12 cellular contexts compared by ENCODE assay signal in the genomic region with DNA sequence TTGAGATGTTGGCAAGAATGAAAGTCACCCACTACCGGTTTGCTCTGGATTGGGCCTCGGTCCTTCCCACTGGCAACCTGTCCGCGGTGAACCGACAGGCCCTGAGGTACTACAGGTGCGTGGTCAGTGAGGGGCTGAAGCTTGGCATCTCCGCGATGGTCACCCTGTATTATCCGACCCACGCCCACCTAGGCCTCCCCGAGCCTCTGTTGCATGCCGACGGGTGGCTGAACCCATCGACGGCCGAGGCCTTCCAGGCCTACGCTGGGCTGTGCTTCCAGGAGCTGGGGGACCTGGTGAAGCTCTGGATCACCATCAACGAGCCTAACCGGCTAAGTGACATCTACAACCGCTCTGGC. TPM values are rescaled to one million over a fixed set of nuclear protein-coding genes. Genes with fewer than 3 reads are reported as not detected.
DNase-seq lines count a peak whose midpoint lies in the region; ATAC-seq and TF ChIP-seq lines count a peak whose summit lies in the region.
"Had no signal": no experiment of that assay in that cellular context is flagged by ENCODE, and none has a peak within 500 bp of the region (broad histone marks: within the 10 kb centered on the region; RNA-seq: fewer than 3 reads in every experiment).

No MANE protein-coding gene starts in this region.

- TF ChIP-seq CTCF in gastroesophageal sphincter (IDR thresholded peaks at IDR 0.05), result no peak
- TF ChIP-seq CTCF in retinal pigment epithelial cell (conservative IDR thresholded peaks at IDR 0.05; ENCODE audit: low read depth, low read length), result no peak
- TF ChIP-seq CTCF in GM10248 (IDR thresholded peaks at IDR 0.05; ENCODE audit: control extremely low read depth, extremely low read depth, low read depth, missing control alignments), result no peak

- POLR2A ChIA-PET in CD8-positive, alpha-beta memory T cell (lab: Charles Lee), result no interaction called here
- POLR2A ChIA-PET in GM10248 (lab: Yijun Ruan, JAX), result interaction anchor here (0.7 to 1.3 kb wide), 2 partner anchors 9 to 12 kb away, joined by 3 to 10 read pairs; partner anchors contain the start of genes LIAS and RPL9

- no peak overlapping the region for H3K27ac ChIP-seq in CD8-positive, alpha-beta memory T cell (ENCODE audit: low read depth, low read length)
- H3K27ac ChIP-seq in gastroesophageal sphincter, result peak overlapping the region in 1 of 4 donors; percentile 31

- peaks cover 9% of the 10 kb centered on the region for H3K4me1 ChIP-seq in CD8-positive, alpha-beta memory T cell (ENCODE audit: insufficient read depth, low read length)
- peaks cover 0 to 18% (median 5%) of the 10 kb centered on the region in 3 donors for H3K4me1 ChIP-seq in gastroesophageal sphincter

- CTCF ChIA-PET in CD8-positive, alpha-beta memory T cell (lab: Charles Lee), result interaction anchor here (1.9 kb wide), 1 partner anchor 12 kb away, joined by 5 read pairs; the partner anchor contains the start of genes LIAS and RPL9
- CTCF ChIA-PET in GM10248 (lab: Yijun Ruan, JAX), result interaction anchor here (0.7 to 3.6 kb wide), 4 partner anchors 9 to 40 kb away, joined by 3 to 7 read pairs (median 4); partner anchors contain the start of gene KLB

- no peak overlapping the region for H3K27ac Mint-ChIP-seq in CD8-positive, alpha-beta memory T cell
- H3K27ac Mint-ChIP-seq in activated T-helper 17 cell treated with anti-CD3 and anti-CD28 coated beads, Interleukin-2, amount 50 U/mL, for 72 hours, result no peak overlapping the region
- H3K27ac Mint-ChIP-seq: brain; T-helper 1 cell treated with Interleukin-12 subunit alpha and Interleukin-12 subunit beta and Interleukin-4 antibody, amounts not matched to agents 30 μg/mL and 1 μg/mL, for 36 hours had no signal

- peak overlapping the region; percentile 53 for H3K4me3 ChIP-seq in CD8-positive, alpha-beta memory T cell (ENCODE audit: low read length)
- H3K4me3 ChIP-seq in gastroesophageal sphincter (peak overlapping the region in 1 of 2 donors; percentile 50), retinal pigment epithelial cell (ENCODE audit: low read length) (peak overlapping the region; percentile 47)
- H3K4me3 ChIP-seq: MG63 had no signal

- TF ChIP-seq POLR2A in gastroesophageal sphincter (IDR thresholded peaks at IDR 0.05), result no peak

- no peaks in the 10 kb centered on the region for H3K9me3 ChIP-seq in CD8-positive, alpha-beta memory T cell (ENCODE audit: low read length)
- H3K9me3 ChIP-seq in gastroesophageal sphincter, result no peaks in the 10 kb centered on the region
- H3K9me3 ChIP-seq: MG63, pancreas had no signal

- H3K4me1 Mint-ChIP-seq in CD8-positive, alpha-beta memory T cell, result peaks cover 0 to 13% (median 2%) of the 10 kb centered on the region in 3 donors
- peaks cover 11% of the 10 kb centered on the region for H3K4me1 Mint-ChIP-seq in activated T-helper 17 cell treated with anti-CD3 and anti-CD28 coated beads, Interleukin-2, amount 50 U/mL, for 72 hours
- H3K4me1 Mint-ChIP-seq: brain had no signal

- H3K36me3 Mint-ChIP-seq in CD8-positive, alpha-beta memory T cell, result peaks cover 0 to 10% (median 3%) of the 10 kb centered on the region in 3 donors
- peaks cover 27% of the 10 kb centered on the region for H3K36me3 Mint-ChIP-seq in activated T-helper 17 cell treated with anti-CD3 and anti-CD28 coated beads, Interleukin-2, amount 50 U/mL, for 72 hours (ENCODE audit: low read depth)

- no peaks in the 10 kb centered on the region for H3K9me3 Mint-ChIP-seq in CD8-positive, alpha-beta memory T cell
- no peaks in the 10 kb centered on the region for H3K9me3 Mint-ChIP-seq in activated T-helper 17 cell treated with anti-CD3 and anti-CD28 coated beads, Interleukin-2, amount 50 U/mL, for 72 hours
- H3K9me3 Mint-ChIP-seq: brain; T-helper 1 cell treated with Interleukin-12 subunit alpha and Interleukin-12 subunit beta and Interleukin-4 antibody, amounts not matched to agents 30 μg/mL and 1 μg/mL, for 36 hours had no signal

- H3K4me3 Mint-ChIP-seq in CD8-positive, alpha-beta memory T cell, result peak overlapping the region in 3 of 7 donors; percentile 59 to 80 (median 78)
- peak overlapping the region; percentile 45 for H3K4me3 Mint-ChIP-seq in activated T-helper 17 cell treated with anti-CD3 and anti-CD28 coated beads, Interleukin-2, amount 50 U/mL, for 72 hours
- H3K4me3 Mint-ChIP-seq: brain had no signal

- H3K36me3 ChIP-seq in CD8-positive, alpha-beta memory T cell (ENCODE audit: insufficient read depth, low read length), result peaks cover 3% of the 10 kb centered on the region
- peaks cover 0 to 25% of the 10 kb centered on the region in 2 donors for H3K36me3 ChIP-seq in gastroesophageal sphincter

- H3K27me3 ChIP-seq in CD8-positive, alpha-beta memory T cell (ENCODE audit: insufficient read depth, low read length, poor library complexity, severe bottlenecking), result no peaks in the 10 kb centered on the region
- H3K27me3 ChIP-seq in gastroesophageal sphincter, result no peaks in the 10 kb centered on the region
- H3K27me3 ChIP-seq: MG63, pancreas had no signal

- no peaks in the 10 kb centered on the region for H3K27me3 Mint-ChIP-seq in CD8-positive, alpha-beta memory T cell
- H3K27me3 Mint-ChIP-seq in activated T-helper 17 cell treated with anti-CD3 and anti-CD28 coated beads, Interleukin-2, amount 50 U/mL, for 72 hours, result no peaks in the 10 kb centered on the region

- no peak for ATAC-seq in activated T-helper 17 cell treated with anti-CD3 and anti-CD28 coated beads, Interleukin-2, amount 50 U/mL, for 72 hours (replicated peaks)
- peak; percentile 10 for ATAC-seq in gastroesophageal sphincter
- no peak for ATAC-seq in GM19351 (IDR thresholded peaks at IDR 0.05; ENCODE audit: unreplicated experiment)
- ATAC-seq in HG02981 (IDR thresholded peaks at IDR 0.05; ENCODE audit: unreplicated experiment), result no peak

- WGBS in gastroesophageal sphincter (ENCODE audit: low coverage in 1 of 2), 2 donors, result 100% methylated on average over 1 of the region's 20 CpGs; no CpG with 5 or more reads in 1 of the 2 donors

- no peak for TF ChIP-seq EP300 in gastroesophageal sphincter (IDR thresholded peaks at IDR 0.05)

- DNase-seq in CD8-positive, alpha-beta memory T cell, result no peak
- DNase-seq in retinal pigment epithelial cell (ENCODE audit: low read depth) (no peak), GM10248 (ENCODE audit: extremely low spot score) (no peak), cortex of kidney (lab: John Stamatoyannopoulos, UW) (no peak)
- DNase-seq: MG63 had no signal

RNA-seq across cellular contexts. Expression of gene RPL9, which starts 12.3 kb away (rescaled TPM):
- 1,000 to 10,000 TPM; 1,627 to 1,651 TPM for total RNA-seq in CD8-positive, alpha-beta memory T cell
- 1,921 TPM for polyA plus RNA-seq in CD8-positive, alpha-beta memory T cell
- total RNA-seq in activated T-helper 17 cell treated with anti-CD3 and anti-CD28 coated beads, Interleukin-2, amount 50 U/mL, for 72 hours, result 1,000 to 10,000 TPM; 1,910 to 2,087 TPM
- total RNA-seq in gastroesophageal sphincter, result 1,000 to 10,000 TPM; 1,742 to 7,890 (median 5,202) TPM

RNA-seq across cellular contexts. Expression of gene LIAS, which starts 12.4 kb away (rescaled TPM):
- total RNA-seq in CD8-positive, alpha-beta memory T cell, result 10 to 100 TPM; 34.0 to 38.0 TPM
- polyA plus RNA-seq in CD8-positive, alpha-beta memory T cell, result 13.0 TPM
- total RNA-seq in activated T-helper 17 cell treated with anti-CD3 and anti-CD28 coated beads, Interleukin-2, amount 50 U/mL, for 72 hours, result 10 to 100 TPM; 22.5 to 24.3 TPM
- total RNA-seq in gastroesophageal sphincter, result 10 to 100 TPM in 2 of 4 donors, 1 to 10 TPM in 2; 7.8 to 16.8 (median 9.9) TPM

RNA-seq across cellular contexts. Expression of gene KLB, which starts 39.7 kb away (rescaled TPM):
- not detected for total RNA-seq in CD8-positive, alpha-beta memory T cell
- not detected for polyA plus RNA-seq in CD8-positive, alpha-beta memory T cell
- total RNA-seq in activated T-helper 17 cell treated with anti-CD3 and anti-CD28 coated beads, Interleukin-2, amount 50 U/mL, for 72 hours, result not detected
- under 1 TPM in 2 of 4 donors, not detected in 2; 0.05 to 0.13 TPM for total RNA-seq in gastroesophageal sphincter
